20 cellular contexts compared by ENCODE assay signal in genomic region chr9:123248630-123249029, GRCh38. TPM values are rescaled to one million over a fixed set of nuclear protein-coding genes. Genes with fewer than 3 reads are reported as not detected.
DNase-seq lines count a peak whose midpoint lies in the region; ATAC-seq and TF ChIP-seq lines count a peak whose summit lies in the region.
"Had no signal": no experiment of that assay in that cellular context is flagged by ENCODE, and none has a peak within 500 bp of the region (broad histone marks: within the 10 kb centered on the region; RNA-seq: fewer than 3 reads in every experiment).

No MANE protein-coding gene starts in this region.

- H3K4me2 ChIP-seq in SU-DHL-6 (ENCODE audit: low read depth, low read length, poor library complexity, severe bottlenecking): no peak overlapping the region

- no peak overlapping the region for H2AFZ ChIP-seq in SU-DHL-6 (ENCODE audit: low read depth, low read length, severe bottlenecking)

- H3K9me3 Mint-ChIP-seq in stimulated activated effector memory CD8-positive, alpha-beta T cell treated with anti-CD3 and anti-CD28 coated beads, Interleukin-12 subunit alpha, Interleukin-12 subunit beta, amount 100 ng/mL, for 72 hours: no peaks in the 10 kb centered on the region
- H3K9me3 Mint-ChIP-seq: CD4-positive, CD25-positive, alpha-beta regulatory T cell had no signal

- no peak overlapping the region for H3K4me3 Mint-ChIP-seq in stimulated activated effector memory CD8-positive, alpha-beta T cell treated with anti-CD3 and anti-CD28 coated beads, Interleukin-12 subunit alpha, Interleukin-12 subunit beta, amount 100 ng/mL, for 72 hours
- H3K4me3 Mint-ChIP-seq: CD4-positive, CD25-positive, alpha-beta regulatory T cell had no signal

- H3F3A ChIP-seq in SU-DHL-6 (ENCODE audit: insufficient read depth): peaks cover 48% of the 10 kb centered on the region

- peaks cover 100% of the 10 kb centered on the region for H3K79me2 ChIP-seq in SU-DHL-6 (ENCODE audit: insufficient read depth, low read length)

- DNase-seq in DMS79 (lab: John Stamatoyannopoulos, UW) (peak; percentile 59), DMS79 treated with DMSO at 0.1 percent for 48 hours (lab: John Stamatoyannopoulos, UW) (peak; percentile 61), renal cortical epithelial cell (ENCODE audit: low read depth) (peak; percentile 12), islet precursor cell (no peak)
- no peak for DNase-seq in stimulated activated CD4-positive, alpha-beta T cell treated with anti-CD3 and anti-CD28 coated beads, Interleukin-15, amount 100 ng/mL, for 24 hours
- DNase-seq in stimulated activated effector memory CD8-positive, alpha-beta T cell treated with anti-CD3 and anti-CD28 coated beads, Interleukin-12 subunit alpha, Interleukin-12 subunit beta, amount 100 ng/mL, for 72 hours (ENCODE audit: low spot score in 2 of 2): no peak
- DNase-seq: CD4-positive, CD25-positive, alpha-beta regulatory T cell; GOT3; Kasumi-1; MM.1S; NCI-H1048; NCI-H1417 treated with DMSO at 0.1 percent for 48 hours; NCI-H187; NCI-H446 treated with DMSO at 0.1 percent for 48 hours; NCI-H526 treated with DMSO at 0.1 percent for 48 hours; OCI-M1 had no signal

- no peaks in the 10 kb centered on the region for H3K9me3 ChIP-seq in SU-DHL-6 (ENCODE audit: insufficient read depth, low read length)
- H3K9me3 ChIP-seq: SJSA1 had no signal

- H3K4me1 Mint-ChIP-seq in stimulated activated effector memory CD8-positive, alpha-beta T cell treated with anti-CD3 and anti-CD28 coated beads, Interleukin-12 subunit alpha, Interleukin-12 subunit beta, amount 100 ng/mL, for 72 hours: peaks cover 26% of the 10 kb centered on the region

- ATAC-seq in stimulated activated effector memory CD8-positive, alpha-beta T cell treated with anti-CD3 and anti-CD28 coated beads, Interleukin-12 subunit alpha, Interleukin-12 subunit beta, amount 100 ng/mL, for 72 hours: no peak
- ATAC-seq: HCT116, Right ventricle myocardium inferior had no signal

- no peak overlapping the region for H3K9ac ChIP-seq in SU-DHL-6 (ENCODE audit: low read length)

- H3K36me3 Mint-ChIP-seq in stimulated activated effector memory CD8-positive, alpha-beta T cell treated with anti-CD3 and anti-CD28 coated beads, Interleukin-12 subunit alpha, Interleukin-12 subunit beta, amount 100 ng/mL, for 72 hours: no peaks in the 10 kb centered on the region
- H3K36me3 Mint-ChIP-seq: CD4-positive, CD25-positive, alpha-beta regulatory T cell had no signal

- H3K27ac Mint-ChIP-seq in stimulated activated effector memory CD8-positive, alpha-beta T cell treated with anti-CD3 and anti-CD28 coated beads, Interleukin-12 subunit alpha, Interleukin-12 subunit beta, amount 100 ng/mL, for 72 hours: no peak overlapping the region
- H3K27ac Mint-ChIP-seq: CD4-positive, CD25-positive, alpha-beta regulatory T cell had no signal

- H3K36me3 ChIP-seq in SU-DHL-6 (ENCODE audit: low read length): no peaks in the 10 kb centered on the region
- H3K36me3 ChIP-seq: SJSA1 had no signal

- no peak overlapping the region for H3K4me3 ChIP-seq in SU-DHL-6 (ENCODE audit: insufficient read depth, low read length, poor library complexity, severe bottlenecking)
- H3K4me3 ChIP-seq: SJSA1 had no signal

- H3K27me3 ChIP-seq in SU-DHL-6 (ENCODE audit: low read length): no peaks in the 10 kb centered on the region
- H3K27me3 ChIP-seq: SJSA1 had no signal

- H3K27ac ChIP-seq in SU-DHL-6 (ENCODE audit: low read depth, low read length): peak overlapping the region; percentile 11; the same call in 1 of the 2 replicates
- H3K27ac ChIP-seq: SJSA1 had no signal

- peaks cover 34% of the 10 kb centered on the region for H4K20me1 ChIP-seq in SU-DHL-6 (ENCODE audit: low read depth, low read length)

- no peak for TF ChIP-seq CTCF in SU-DHL-6 (IDR thresholded peaks at IDR 0.05; ENCODE audit: insufficient read depth, low read length, poor library complexity, severe bottlenecking)

- H3K9me2 ChIP-seq in SU-DHL-6 (replicated peaks; ENCODE audit: insufficient read depth, low read length): no peaks in the 10 kb centered on the region

RNA-seq across cellular contexts. Expression of gene STRBP, which starts 19.8 kb away (rescaled TPM):
- total RNA-seq in renal cortical epithelial cell: 23.8 and 26.0 TPM in 2 replicates

Comparison
In these comparisons a context has a peak if more than half of its experiments do, and no peak if none do; other contexts are left out.
1. DNase-seq: peak in DMS79 (single experiment), DMS79 treated with DMSO at 0.1 percent for 48 hours (single experiment) and renal cortical epithelial cell (single experiment); none in stimulated activated CD4-positive, alpha-beta T cell treated with anti-CD3 and anti-CD28 coated beads, Interleukin-15, amount 100 ng/mL, for 24 hours (single experiment), stimulated activated effector memory CD8-positive, alpha-beta T cell treated with anti-CD3 and anti-CD28 coated beads, Interleukin-12 subunit alpha, Interleukin-12 subunit beta, amount 100 ng/mL, for 72 hours (0 of 2) and islet precursor cell (single experiment).